ENCODE assay signal across 22 cellular contexts in genomic region chr22:50687829-50688228, GRCh38. TPM values are rescaled to one million over a fixed set of nuclear protein-coding genes. Genes with fewer than 3 reads are reported as not detected.
A peak's percentile ranks its signal among the peaks of the same experiment; 100 is the strongest.
DNase-seq lines count a peak whose midpoint lies in the region; ATAC-seq and TF ChIP-seq lines count a peak whose summit lies in the region.
"Had no signal": no experiment of that assay in that cellular context is flagged by ENCODE, and none has a peak within 500 bp of the region (broad histone marks: within the 10 kb centered on the region; RNA-seq: fewer than 3 reads in every experiment).

No MANE protein-coding gene starts in this region.

- H3K4me1 Mint-ChIP-seq in activated naive CD4-positive, alpha-beta T cell treated with anti-CD3 and anti-CD28 coated beads, Interleukin-2, amount 50 U/mL, for 24 hours = no peaks in the 10 kb centered on the region
- H3K4me1 Mint-ChIP-seq in activated naive CD4-positive, alpha-beta T cell treated with anti-CD3 and anti-CD28 coated beads for 36 hours (ENCODE audit: low read depth) = peaks cover 4% of the 10 kb centered on the region
- H3K4me1 Mint-ChIP-seq in endothelial cell (ENCODE audit: unreplicated experiment) = peaks cover 52% of the 10 kb centered on the region
- H3K4me1 Mint-ChIP-seq: CD4-positive, alpha-beta memory T cell had no signal

- no peaks in the 10 kb centered on the region for H3K36me3 ChIP-seq in osteoblast (ENCODE audit: insufficient read depth, low read length)
- no peaks in the 10 kb centered on the region for H3K36me3 ChIP-seq in aorta (ENCODE audit: control insufficient read depth in 1 of 2, insufficient read depth in 2 of 2, low read length in 1 of 2)
- H3K36me3 ChIP-seq: HAP-1 had no signal

- no peak overlapping the region for H2AFZ ChIP-seq in osteoblast (ENCODE audit: low read length)
- H2AFZ ChIP-seq: GM23248 had no signal

- no peak for DNase-seq in activated naive CD4-positive, alpha-beta T cell treated with anti-CD3 and anti-CD28 coated beads for 36 hours
- DNase-seq in endothelial cell (ENCODE audit: low spot score) (no peak), osteoblast (ENCODE audit: insufficient read length, low spot score, missing footprints) (peak; percentile 65), aorta (peak; percentile 38 to 62), MV-4-11 (lab: John Stamatoyannopoulos, UW) (no peak)
- DNase-seq: Calu3; CD4-positive, alpha-beta memory T cell; DMS53; EL; GM23248; NCI-H1105; NCI-H2081; NCI-H2171 treated with DMSO at 0.1 percent for 48 hours; NCI-H446; NCI-H526 treated with DMSO at 0.1 percent for 48 hours; SHP77 had no signal

- peaks cover 3% of the 10 kb centered on the region for H3K27me3 ChIP-seq in osteoblast (ENCODE audit: insufficient read depth, low read length)
- no peaks in the 10 kb centered on the region for H3K27me3 ChIP-seq in aorta (ENCODE audit: control insufficient read depth in 1 of 2, insufficient read depth in 2 of 2, low read length in 1 of 2)

- no peaks in the 10 kb centered on the region for H3K36me3 Mint-ChIP-seq in activated naive CD4-positive, alpha-beta T cell treated with anti-CD3 and anti-CD28 coated beads, Interleukin-2, amount 50 U/mL, for 24 hours
- H3K36me3 Mint-ChIP-seq in activated naive CD4-positive, alpha-beta T cell treated with anti-CD3 and anti-CD28 coated beads for 36 hours (ENCODE audit: low read depth) = no peaks in the 10 kb centered on the region
- H3K36me3 Mint-ChIP-seq in endothelial cell (ENCODE audit: low read depth, unreplicated experiment) = peaks cover 69% of the 10 kb centered on the region
- H3K36me3 Mint-ChIP-seq: CD4-positive, alpha-beta memory T cell had no signal

- H3K9me3 Mint-ChIP-seq in activated naive CD4-positive, alpha-beta T cell treated with anti-CD3 and anti-CD28 coated beads, Interleukin-2, amount 50 U/mL, for 24 hours = no peaks in the 10 kb centered on the region
- no peaks in the 10 kb centered on the region for H3K9me3 Mint-ChIP-seq in activated naive CD4-positive, alpha-beta T cell treated with anti-CD3 and anti-CD28 coated beads for 36 hours
- H3K9me3 Mint-ChIP-seq in endothelial cell (ENCODE audit: unreplicated experiment) = no peaks in the 10 kb centered on the region

- CTCF ChIA-PET in activated naive CD4-positive, alpha-beta T cell treated with anti-CD3 and anti-CD28 coated beads for 36 hours (lab: Charles Lee) = no interaction called here

- H3K4me3 ChIP-seq in osteoblast (ENCODE audit: insufficient read depth, low read length) (no peak overlapping the region), aorta (ENCODE audit: low read length in 2 of 2) (no peak overlapping the region)
- H3K4me3 ChIP-seq: GM23248, HAP-1, K562 had no signal

- 93 to 96% methylated on average over 10 of the region's 10 CpGs for WGBS in aorta, 2 donors

- H3K79me2 ChIP-seq in osteoblast (ENCODE audit: insufficient read depth, low read length) = no peaks in the 10 kb centered on the region

- no peaks in the 10 kb centered on the region for H3K9me3 ChIP-seq in osteoblast (ENCODE audit: low read depth, low read length)
- H3K9me3 ChIP-seq in aorta (ENCODE audit: control insufficient read depth, low read length) = no peaks in the 10 kb centered on the region
- H3K9me3 ChIP-seq: HAP-1 had no signal

- no peaks in the 10 kb centered on the region for H3K27me3 Mint-ChIP-seq in activated naive CD4-positive, alpha-beta T cell treated with anti-CD3 and anti-CD28 coated beads, Interleukin-2, amount 50 U/mL, for 24 hours
- H3K27me3 Mint-ChIP-seq in activated naive CD4-positive, alpha-beta T cell treated with anti-CD3 and anti-CD28 coated beads for 36 hours (ENCODE audit: low read depth) = peaks cover 3% of the 10 kb centered on the region
- H3K27me3 Mint-ChIP-seq in endothelial cell (ENCODE audit: unreplicated experiment) = peaks cover 22% of the 10 kb centered on the region

- no peak overlapping the region for H3K4me3 Mint-ChIP-seq in activated naive CD4-positive, alpha-beta T cell treated with anti-CD3 and anti-CD28 coated beads, Interleukin-2, amount 50 U/mL, for 24 hours
- H3K4me3 Mint-ChIP-seq in activated naive CD4-positive, alpha-beta T cell treated with anti-CD3 and anti-CD28 coated beads for 36 hours = no peak overlapping the region
- H3K4me3 Mint-ChIP-seq in endothelial cell (ENCODE audit: unreplicated experiment) = peak overlapping the region; percentile 37
- H3K4me3 Mint-ChIP-seq: CD4-positive, alpha-beta memory T cell had no signal

- H3K4me1 ChIP-seq in osteoblast (ENCODE audit: insufficient read depth, low read length) (no peaks in the 10 kb centered on the region), aorta (ENCODE audit: control insufficient read depth in 1 of 2, insufficient read depth in 2 of 2, low read length in 2 of 2) (no peaks in the 10 kb centered on the region)
- H3K4me1 ChIP-seq: HAP-1 had no signal

- intact Hi-C loops in activated naive CD4-positive, alpha-beta T cell treated with anti-CD3 and anti-CD28 coated beads for 36 hours (cut with micrococcal nuclease) = no loop called here
- intact Hi-C loops in aorta (cut with DNase I) = no loop called here

- peak overlapping the region; percentile 23 for H3K27ac Mint-ChIP-seq in activated naive CD4-positive, alpha-beta T cell treated with anti-CD3 and anti-CD28 coated beads, Interleukin-2, amount 50 U/mL, for 24 hours
- no peak overlapping the region for H3K27ac Mint-ChIP-seq in activated naive CD4-positive, alpha-beta T cell treated with anti-CD3 and anti-CD28 coated beads for 36 hours
- H3K27ac Mint-ChIP-seq in endothelial cell (ENCODE audit: unreplicated experiment) = no peak overlapping the region
- H3K27ac Mint-ChIP-seq: CD4-positive, alpha-beta memory T cell had no signal

- H4K20me1 ChIP-seq in osteoblast (ENCODE audit: insufficient read depth, low read length) = no peaks in the 10 kb centered on the region

- H3K4me2 ChIP-seq in osteoblast (ENCODE audit: insufficient read depth, low read length) = no peak overlapping the region

- no peak for TF ChIP-seq CTCF in endothelial cell (IDR thresholded peaks at IDR 0.05; ENCODE audit: unreplicated experiment)
- TF ChIP-seq CTCF in osteoblast (IDR thresholded peaks at IDR 0.05; ENCODE audit: extremely low read depth, low read depth, low read length) = no peak

- ATAC-seq in aorta (ENCODE audit: low FRiP score) = no peak
- no peak for ATAC-seq in HG03432 (IDR thresholded peaks at IDR 0.05; ENCODE audit: unreplicated experiment)
- ATAC-seq in HG02870 (IDR thresholded peaks at IDR 0.05; ENCODE audit: unreplicated experiment) = no peak
- ATAC-seq: K562 had no signal

- H3K27ac ChIP-seq in osteoblast (ENCODE audit: low read depth, low read length) (no peak overlapping the region), aorta (ENCODE audit: low read depth in 1 of 2, low read length in 2 of 2) (no peak overlapping the region)
- H3K27ac ChIP-seq: GM23248 had no signal

RNA-seq across cellular contexts. Expression of gene SHANK3, which starts 15.2 kb away (rescaled TPM):
- total RNA-seq in activated naive CD4-positive, alpha-beta T cell treated with anti-CD3 and anti-CD28 coated beads for 36 hours = under 1 TPM; 0.07 TPM
- total RNA-seq in endothelial cell (ENCODE audit: unreplicated experiment) = 223 TPM
- 0.36 and 0.59 TPM in 2 replicates for total RNA-seq in osteoblast
- 10 to 100 TPM; 48.6 to 62.9 TPM for total RNA-seq in aorta
- 1 to 10 TPM in 1 of 2 donors, under 1 TPM in 1; 0.63 to 3.2 TPM for polyA plus RNA-seq in aorta
- total RNA-seq: CD4-positive, alpha-beta memory T cell had no signal
- polyA plus RNA-seq: CD4-positive, alpha-beta memory T cell had no signal

RNA-seq across cellular contexts. Expression of gene ACR, which starts 50.2 kb away (rescaled TPM):
- total RNA-seq in activated naive CD4-positive, alpha-beta T cell treated with anti-CD3 and anti-CD28 coated beads for 36 hours = not detected
- 2.8 TPM for total RNA-seq in endothelial cell (ENCODE audit: unreplicated experiment)
- total RNA-seq in osteoblast = 1.4 TPM in 1 of 2 replicates, not detected in the other
- total RNA-seq in aorta = 1 to 10 TPM; 1.6 to 1.8 TPM
- polyA plus RNA-seq in aorta = not detected
- total RNA-seq: Calu3; CD4-positive, alpha-beta memory T cell; GM23248; K562; OCI-LY7 had no signal
- polyA plus RNA-seq: CD4-positive, alpha-beta memory T cell; GM23248; K562 had no signal

RNA-seq across cellular contexts. Expression of gene ARSA, which starts 59.9 kb away (rescaled TPM):
- 10 to 100 TPM; 17.8 to 19.2 TPM for total RNA-seq in activated naive CD4-positive, alpha-beta T cell treated with anti-CD3 and anti-CD28 coated beads for 36 hours
- 59.6 TPM for total RNA-seq in endothelial cell (ENCODE audit: unreplicated experiment)
- 35.1 and 38.4 TPM in 2 replicates for total RNA-seq in osteoblast
- 10 to 100 TPM; 31.4 to 53.5 TPM for total RNA-seq in aorta
- polyA plus RNA-seq in aorta = 100 to 1,000 TPM in 1 of 2 donors, 10 to 100 TPM in 1; 15.7 to 120 TPM

Comparison
In these comparisons a context has a peak if more than half of its experiments do, and no peak if none do; other contexts are left out.
1. DNase-seq: peak in osteoblast (single experiment) and aorta (2 of 2); none in activated naive CD4-positive, alpha-beta T cell treated with anti-CD3 and anti-CD28 coated beads for 36 hours (single experiment), endothelial cell (single experiment) and MV-4-11 (single experiment).
2. RNA of gene SHANK3, which starts 15.2 kb away (total RNA-seq): 223 TPM in endothelial cell (single experiment) and 48.6 to 62.9 TPM in aorta; 0.36 to 0.59 TPM in osteoblast and 0.07 TPM in activated naive CD4-positive, alpha-beta T cell treated with anti-CD3 and anti-CD28 coated beads for 36 hours; every median in the first group is over 10 times any median in the second.